In genomic region chr4:56666279-56666678, GRCh38 we compare ENCODE assay signal across 25 cellular contexts. TPM values are rescaled to one million over a fixed set of nuclear protein-coding genes. Genes with fewer than 3 reads are reported as not detected.
A peak's percentile ranks its signal among the peaks of the same experiment; 100 is the strongest.
DNase-seq lines count a peak whose midpoint lies in the region; ATAC-seq, FAIRE-seq and TF ChIP-seq lines count a peak whose summit lies in the region.
"Had no signal": no experiment of that assay in that cellular context is flagged by ENCODE, and none has a peak within 500 bp of the region (broad histone marks: within the 10 kb centered on the region; RNA-seq: fewer than 3 reads in every experiment).

No MANE protein-coding gene starts in this region.

- peaks cover 5% of the 10 kb centered on the region for H3K4me1 ChIP-seq in endothelial cell of umbilical vein (ENCODE audit: control insufficient read depth, extremely low read depth, insufficient read depth, low read length)
- H3K4me1 ChIP-seq in osteoblast (ENCODE audit: insufficient read depth, low read length) = peaks cover 17% of the 10 kb centered on the region
- H3K4me1 ChIP-seq: A549, BE2C had no signal

- H3K27ac ChIP-seq in endothelial cell of umbilical vein (ENCODE audit: insufficient read depth, low read depth, low read length) = no peak overlapping the region
- H3K27ac ChIP-seq in osteoblast (ENCODE audit: low read depth, low read length) = no peak overlapping the region
- H3K27ac ChIP-seq: A549 had no signal

- no peaks in the 10 kb centered on the region for H3K79me2 ChIP-seq in endothelial cell of umbilical vein (ENCODE audit: control insufficient read depth, insufficient read depth, low read length)
- no peaks in the 10 kb centered on the region for H3K79me2 ChIP-seq in osteoblast (ENCODE audit: insufficient read depth, low read length)

- no peaks in the 10 kb centered on the region for H3K27me3 ChIP-seq in endothelial cell of umbilical vein (ENCODE audit: control insufficient read depth in 2 of 2, insufficient read depth in 2 of 2, low read length in 2 of 2)
- peaks cover 28% of the 10 kb centered on the region for H3K27me3 ChIP-seq in osteoblast (ENCODE audit: insufficient read depth, low read length)

- no peaks in the 10 kb centered on the region for H3K9me1 ChIP-seq in endothelial cell of umbilical vein (replicated peaks; ENCODE audit: control insufficient read depth, extremely low read depth, insufficient read depth, low read length)

- H3K36me3 ChIP-seq in endothelial cell of umbilical vein (ENCODE audit: control insufficient read depth in 2 of 2, extremely low read depth in 1 of 2, insufficient read depth in 2 of 2, low read length in 2 of 2) (no peaks in the 10 kb centered on the region), osteoblast (ENCODE audit: insufficient read depth, low read length) (no peaks in the 10 kb centered on the region)
- H3K36me3 ChIP-seq: BE2C had no signal

- H3K9me3 ChIP-seq in endothelial cell of umbilical vein (replicated peaks; ENCODE audit: control insufficient read depth, insufficient read depth, low read length) (no peaks in the 10 kb centered on the region), osteoblast (ENCODE audit: low read depth, low read length) (no peaks in the 10 kb centered on the region)
- H3K9me3 ChIP-seq: A549, BE2C had no signal

- intact Hi-C loops in endothelial cell of umbilical vein (cut with micrococcal nuclease) = no loop called here

- H3K4me2 ChIP-seq in endothelial cell of umbilical vein (ENCODE audit: insufficient read depth, low read length) (no peak overlapping the region), osteoblast (ENCODE audit: insufficient read depth, low read length) (no peak overlapping the region)
- H3K4me2 ChIP-seq: A549 had no signal

- CTCF ChIA-PET in endothelial cell of umbilical vein (lab: Charles Lee) = no interaction called here

- POLR2A ChIA-PET in endothelial cell of umbilical vein (lab: Charles Lee) = no interaction called here

- H2AFZ ChIP-seq in endothelial cell of umbilical vein (ENCODE audit: low read depth, low read length) (peak overlapping the region; percentile 28), osteoblast (ENCODE audit: low read length) (no peak overlapping the region)

- FAIRE-seq in endothelial cell of umbilical vein (lab: Jason Lieb, UNC) = peak; percentile 75
- FAIRE-seq: A549, G401.6, GM18507, H1 had no signal

- H4K20me1 ChIP-seq in endothelial cell of umbilical vein (replicated peaks; ENCODE audit: control insufficient read depth, extremely low read depth, insufficient read depth, low read length) (no peaks in the 10 kb centered on the region), osteoblast (ENCODE audit: insufficient read depth, low read length) (no peaks in the 10 kb centered on the region)

- H3K4me3 ChIP-seq in endothelial cell of umbilical vein (replicated peaks in 1 of 3; ENCODE audit: insufficient read depth in 1 of 3, low read depth in 1 of 3, low read length in 3 of 3) (no peak overlapping the region), osteoblast (ENCODE audit: insufficient read depth, low read length) (no peak overlapping the region)
- H3K4me3 ChIP-seq: A549 had no signal

- ATAC-seq in HG02884 (IDR thresholded peaks at IDR 0.05; ENCODE audit: unreplicated experiment) = no peak
- ATAC-seq: A549 had no signal

- no peak for TF ChIP-seq CTCF in endothelial cell of umbilical vein (IDR thresholded peaks at IDR 0.05; ENCODE audit: extremely low read depth in 1 of 2, insufficient read depth in 1 of 2, low read depth in 1 of 2, low read length in 2 of 2)
- TF ChIP-seq CTCF in osteoblast (IDR thresholded peaks at IDR 0.05; ENCODE audit: extremely low read depth, low read depth, low read length) = no peak

- DNase-seq in AG08395 (ENCODE audit: low spot score) = peak; percentile 7
- peak; percentile 10 for DNase-seq in GDM1 (lab: John Stamatoyannopoulos, UW)
- peak; percentile 61 for DNase-seq in endothelial cell of umbilical vein (ENCODE audit: low read depth, low spot score)
- peak; percentile 91 for DNase-seq in osteoblast (ENCODE audit: insufficient read length, low spot score, missing footprints)
- DNase-seq in SW480 (ENCODE audit: low spot score) = no peak
- DNase-seq in NCI-H2227 treated with DMSO at 0.1 percent for 48 hours (lab: John Stamatoyannopoulos, UW) = no peak
- DNase-seq: BE2C; CD4-positive, CD25-positive, alpha-beta regulatory T cell; COR-L47; DMS 273 treated with DMSO at 0.1 percent for 48 hours; Karpas-422; NCI-H1694; NCI-H2107; NCI-H510A treated with DMSO at 0.1 percent for 48 hours; NCI-H748 treated with DMSO at 0.1 percent for 48 hours; OCI-M1; Right ventricle myocardium superior; SW 1271 had no signal

- dilution Hi-C loops in endothelial cell of umbilical vein (cut with MboI; ENCODE audit: extremely low pct_ligation_motif_present, low sequenced_read_pairs) = no loop called here

- H3K9ac ChIP-seq in endothelial cell of umbilical vein (replicated peaks; ENCODE audit: extremely low read depth, insufficient read depth, low read length) = no peak overlapping the region

- TF ChIP-seq POLR2A in endothelial cell of umbilical vein (IDR thresholded peaks at IDR 0.05; ENCODE audit: low read depth, low read length) = no peak

- BruUV-seq in endothelial cell of umbilical vein (replicated peaks; lab: Mats Ljungman, UMichigan) = no TSS peak

TF ChIP-seq in endothelial cell of umbilical vein, 7 proteins besides CTCF, POLR2A, EP300 and RAD21:
- no peak for TF ChIP-seq POLR2AphosphoS5 (IDR thresholded peaks at IDR 0.05; ENCODE audit: insufficient read depth, low read depth, low read length)
- TF ChIP-seq, protein P1, sequence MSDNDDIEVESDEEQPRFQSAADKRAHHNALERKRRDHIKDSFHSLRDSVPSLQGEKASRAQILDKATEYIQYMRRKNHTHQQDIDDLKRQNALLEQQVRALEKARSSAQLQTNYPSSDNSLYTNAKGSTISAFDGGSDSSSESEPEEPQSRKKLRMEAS (IDR thresholded peaks at IDR 0.05; ENCODE audit: insufficient read depth, insufficient read length) = no peak
- peak; percentile 57 for TF ChIP-seq FOS (IDR thresholded peaks at IDR 0.05; ENCODE audit: borderline replicate concordance, insufficient read depth, low read length)
- TF ChIP-seq GATA2 (IDR thresholded peaks at IDR 0.05; ENCODE audit: insufficient read depth, insufficient read length, low read depth, low read length) = no peak
TF ChIP-seq in endothelial cell of umbilical vein: peak in this region for 1.

RNA-seq across cellular contexts. Expression of gene HOPX, which starts 14.8 kb away (rescaled TPM):
- 0.62 and 5.8 TPM in 2 replicates for total RNA-seq in endothelial cell of umbilical vein
- 2.3 and 3.8 TPM in 2 replicates for polyA plus RNA-seq in endothelial cell of umbilical vein
- 6.4 and 8.8 TPM in 2 replicates for polyA plus RNA-seq in endothelial cell of umbilical vein (2011; cell fraction: cytosol; rRNA removed)
- polyA plus RNA-seq in endothelial cell of umbilical vein (2011; cell fraction: nucleus; rRNA removed) = 2.8 and 3.1 TPM in 2 replicates
- polyA plus RNA-seq in endothelial cell of umbilical vein (2012) = 2.8 and 8.4 TPM in 2 replicates
- polyA minus RNA-seq in endothelial cell of umbilical vein = 0.63 and 1.1 TPM in 2 replicates
- not detected for polyA minus RNA-seq in endothelial cell of umbilical vein (2011; cell fraction: cytosol; rRNA and poly(A)+ RNA removed)
- 0.48 and 0.53 TPM in 2 replicates for polyA minus RNA-seq in endothelial cell of umbilical vein (2011; cell fraction: nucleus; rRNA and poly(A)+ RNA removed)
- 0.29 and 0.36 TPM in 2 replicates for total RNA-seq in osteoblast
- total RNA-seq: H1, RPMI7951, SK-MEL-5 had no signal
- polyA plus RNA-seq: A549, H1 had no signal

Comparison
In these comparisons a context has a peak if more than half of its experiments do, and no peak if none do; other contexts are left out.
1. DNase-seq: peak in AG08395 (single experiment), GDM1 (single experiment), endothelial cell of umbilical vein (single experiment) and osteoblast (single experiment); none in SW480 (single experiment) and NCI-H2227 treated with DMSO at 0.1 percent for 48 hours (single experiment).